In genomic region chr13:21685485-21686064, GRCh38 we compare ENCODE assay signal across 2 cellular contexts.
TF ChIP-seq lines count a peak whose summit lies in the region.

No MANE protein-coding gene starts in this region.

TF ChIP-seq in HepG2, 621 proteins besides CTCF, POLR2A, EP300 and RAD21:
- TF ChIP-seq RAD51 (IDR thresholded peaks at IDR 0.05; ENCODE audit: borderline replicate concordance) (peak; percentile 73; the same call in 1 of the 2 replicates), PHF5A (CRISPR knock-in tag; IDR thresholded peaks at IDR 0.05; ENCODE audit: low read depth, unreplicated experiment) (no peak)
- TF ChIP-seq, protein P1, sequence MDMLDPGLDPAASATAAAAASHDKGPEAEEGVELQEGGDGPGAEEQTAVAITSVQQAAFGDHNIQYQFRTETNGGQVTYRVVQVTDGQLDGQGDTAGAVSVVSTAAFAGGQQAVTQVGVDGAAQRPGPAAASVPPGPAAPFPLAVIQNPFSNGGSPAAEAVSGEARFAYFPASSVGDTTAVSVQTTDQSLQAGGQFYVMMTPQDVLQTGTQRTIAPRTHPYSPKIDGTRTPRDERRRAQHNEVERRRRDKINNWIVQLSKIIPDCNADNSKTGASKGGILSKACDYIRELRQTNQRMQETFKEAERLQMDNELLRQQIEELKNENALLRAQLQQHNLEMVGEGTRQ (IDR thresholded peaks at IDR 0.05; ENCODE audit: low read depth, low read length) = peak; percentile 63; the same call in 1 of the 2 replicates
- TF ChIP-seq, protein P1 (CRISPR knock-in tag; IDR thresholded peaks at IDR 0.05; ENCODE audit: borderline replicate concordance) = no peak
TF ChIP-seq in HepG2: peak in this region for 2.

TF ChIP-seq in K562, 482 proteins besides CTCF, POLR2A, EP300 and RAD21:
- TF ChIP-seq, protein P1 (CRISPR knock-in tag; IDR thresholded peaks at IDR 0.05) = 0 out of 2 replicates have a peak, but pooled peaks have one; percentile 14
- TF ChIP-seq RB1 (IDR thresholded peaks at IDR 0.05; ENCODE audit: low read depth) (no peak), RAD51 (IDR thresholded peaks at IDR 0.05; ENCODE audit: borderline replicate concordance, low read depth) (peak; percentile 62; the same call in 1 of the 2 replicates), TFE3 (CRISPR knock-in tag; IDR thresholded peaks at IDR 0.05) (peak; percentile 79)
